Comparison of ENCODE assay signal across 10 cellular contexts in genomic region chr3:113079532-113079931, GRCh38.
DNase-seq lines count a peak whose midpoint lies in the region; ATAC-seq lines count a peak whose summit lies in the region.
"Had no signal": no experiment of that assay in that cellular context is flagged by ENCODE, and none has a peak within 500 bp of the region (broad histone marks: within the 10 kb centered on the region; RNA-seq: fewer than 3 reads in every experiment).

No MANE protein-coding gene starts in this region.

- no peak for DNase-seq in MG63
- DNase-seq in NAMALWA (ENCODE audit: low spot score), result no peak
- DNase-seq in SKM-1 treated with dmso at 0.1 percent for 144 hours (lab: John Stamatoyannopoulos, UW; ENCODE audit: unreplicated experiment), result no peak
- no peak for DNase-seq in NCI-H1436 treated with DMSO at 0.1 percent for 48 hours (lab: John Stamatoyannopoulos, UW)
- no peak for DNase-seq in NK-92 treated with Interleukin-12 subunit alpha and Interleukin-12 subunit beta, amount 100 ng/mL, for 24 hours (lab: John Stamatoyannopoulos, UW)
- DNase-seq: activated effector memory CD4-positive, alpha-beta T cell treated with anti-CD3 and anti-CD28 coated beads, Interleukin-2, amount 50 U/mL, for 16 hours; SIG-M5 had no signal

- H3K9me3 ChIP-seq in MG63, result no peaks in the 10 kb centered on the region
- no peaks in the 10 kb centered on the region for H3K9me3 ChIP-seq in neuron (ENCODE audit: low read length)

- H3K27me3 ChIP-seq in MG63 (no peaks in the 10 kb centered on the region), neuron (ENCODE audit: insufficient read depth, low read length) (no peaks in the 10 kb centered on the region)

- H2AFZ ChIP-seq in neuron (ENCODE audit: low read depth, low read length), result peak overlapping the region; percentile 97

- H3K36me3 ChIP-seq in MG63, result no peaks in the 10 kb centered on the region
- no peaks in the 10 kb centered on the region for H3K36me3 ChIP-seq in neuron (ENCODE audit: insufficient read depth, low read length)

- ATAC-seq in GM18873 (IDR thresholded peaks at IDR 0.05; ENCODE audit: low FRiP score, unreplicated experiment) (peak; percentile 85), HG02610 (IDR thresholded peaks at IDR 0.05; ENCODE audit: unreplicated experiment) (peak; percentile 57)

- H3K4me3 ChIP-seq in MG63, result 0 out of 2 replicates have a peak overlapping the region, but pooled peaks have one; percentile 1
- H3K4me3 ChIP-seq in neuron (ENCODE audit: low read length), result peak overlapping the region; percentile 52

- H3K4me1 ChIP-seq in neuron (ENCODE audit: insufficient read depth, low read length), result peaks cover 19% of the 10 kb centered on the region
